ENCODE assay signal across 35 cellular contexts in the genomic region with DNA sequence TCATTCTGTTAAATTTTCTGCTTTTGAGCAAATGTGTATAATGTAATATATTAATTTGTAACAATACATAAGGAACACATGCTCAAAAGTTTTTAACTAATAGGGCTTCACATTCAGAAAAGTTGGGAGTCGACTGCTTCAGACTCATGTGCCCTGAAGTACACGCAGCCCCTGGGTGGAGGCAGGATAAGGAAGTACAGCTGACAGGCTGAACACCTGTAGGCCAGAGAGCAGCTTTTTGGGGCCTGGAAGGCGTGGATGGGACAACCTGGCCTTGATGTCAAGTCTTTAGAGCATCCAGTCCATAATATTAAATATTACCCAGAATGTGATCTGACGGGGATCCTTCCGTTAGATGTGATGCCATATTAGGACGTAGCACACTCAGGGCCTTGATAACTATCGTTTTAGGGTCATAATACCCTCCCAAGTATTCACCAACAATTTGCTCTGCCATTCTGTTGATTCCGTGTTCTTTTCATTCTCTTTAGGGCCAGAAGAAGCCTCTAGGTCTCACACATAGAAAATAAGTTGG.
"Had no signal": no experiment of that assay in that cellular context is flagged by ENCODE, and none has a peak within 500 bp of the region (broad histone marks: within the 10 kb centered on the region; RNA-seq: fewer than 3 reads in every experiment).

No MANE protein-coding gene starts in this region.

- DNase-seq: activated CD4-positive, alpha-beta memory T cell treated with anti-CD3 and anti-CD28 coated beads, Interleukin-2, amount 10 ng/mL, durations not matched to agents 7 days and 5 days; activated CD4-positive, alpha-beta T cell treated with anti-CD3 and anti-CD28 coated beads for 1 hour; activated CD4-positive, alpha-beta T cell treated with anti-CD3 and anti-CD28 coated beads for 36 hours; activated CD4-positive, alpha-beta T cell treated with anti-CD3 and anti-CD28 coated beads for 48 hours; activated CD4-positive, alpha-beta T cell treated with anti-CD3 and anti-CD28 coated beads, Interleukin-2, amount 10 ng/mL, durations not matched to agents 7 days and 5 days; activated CD4-positive, alpha-beta T cell treated with anti-CD3 and anti-CD28 coated beads, Interleukin-2, amount 50 U/mL, for 48 hours; activated CD4-positive, CD25-positive, alpha-beta regulatory T cell; activated CD8-positive, alpha-beta memory T cell treated with anti-CD3 and anti-CD28 coated beads for 24 hours; activated CD8-positive, alpha-beta memory T cell treated with anti-CD3 and anti-CD28 coated beads, Interleukin-2, amount 10 ng/mL, durations not matched to agents 7 days and 5 days; activated CD8-positive, alpha-beta memory T cell treated with anti-CD3 and anti-CD28 coated beads, Interleukin-2, amount 50 U/mL, for 48 hours; activated CD8-positive, alpha-beta T cell treated with anti-CD3 and anti-CD28 coated beads, Interleukin-2, amount 10 ng/mL, durations not matched to agents 7 days and 5 days; activated effector memory CD4-positive, alpha-beta T cell treated with Interleukin-2 at 50 U/mL for 16 hours; activated gamma-delta T cell; activated naive CD4-positive, alpha-beta T cell treated with anti-CD3 and anti-CD28 coated beads, Interleukin-2, amount 10 ng/mL, durations not matched to agents 7 days and 5 days; activated naive CD4-positive, alpha-beta T cell treated with Interleukin-2 at 50 U/mL for 16 hours; activated naive CD8-positive, alpha-beta T cell treated with anti-CD3 and anti-CD28 coated beads, Interleukin-2, amount 10 ng/mL, durations not matched to agents 7 days and 5 days; activated naive CD8-positive, alpha-beta T cell treated with anti-CD3 and anti-CD28 coated beads, Interleukin-2, amount 50 U/mL, for 24 hours; activated T-cell treated with anti-CD3 and anti-CD28 coated beads, Interleukin-2, amount 50 U/mL, for 24 hours; activated T-cell treated with anti-CD3 and anti-CD28 coated beads, Interleukin-2, amount 50 U/mL, for 48 hours; amygdala; anterior cingulate cortex; central memory CD4-positive, alpha-beta T cell; T-helper 1 cell; T-helper 2 cell; T-helper 9 cell had no signal

- H3K4me3 Mint-ChIP-seq: activated CD4-positive, alpha-beta memory T cell treated with anti-CD3 and anti-CD28 coated beads, Interleukin-2, amount 10 ng/mL, durations not matched to agents 7 days and 5 days; activated CD4-positive, alpha-beta T cell treated with anti-CD3 and anti-CD28 coated beads for 36 hours; activated CD4-positive, alpha-beta T cell treated with anti-CD3 and anti-CD28 coated beads, Interleukin-2, amount 10 ng/mL, durations not matched to agents 7 days and 5 days; activated CD8-positive, alpha-beta memory T cell treated with anti-CD3 and anti-CD28 coated beads, Interleukin-2, amount 10 ng/mL, durations not matched to agents 7 days and 5 days; activated CD8-positive, alpha-beta T cell treated with anti-CD3 and anti-CD28 coated beads, Interleukin-2, amount 10 ng/mL, durations not matched to agents 7 days and 5 days; activated naive CD4-positive, alpha-beta T cell treated with anti-CD3 and anti-CD28 coated beads, Interleukin-2, amount 10 ng/mL, durations not matched to agents 7 days and 5 days; activated naive CD4-positive, alpha-beta T cell treated with anti-CD3 and anti-CD28 coated beads, Interleukin-2, amount 50 U/mL, for 24 hours; activated naive CD8-positive, alpha-beta T cell; activated naive CD8-positive, alpha-beta T cell treated with anti-CD3 and anti-CD28 coated beads, Interleukin-2, amount 10 ng/mL, durations not matched to agents 7 days and 5 days; activated naive CD8-positive, alpha-beta T cell treated with anti-CD3 and anti-CD28 coated beads, Interleukin-2, amount 50 U/mL, for 24 hours; activated T-cell treated with anti-CD3 and anti-CD28 coated beads, Interleukin-2, amount 50 U/mL, for 24 hours; brain; T-helper 1 cell treated with Interleukin-12 subunit alpha and Interleukin-12 subunit beta and Interleukin-4 antibody, amounts not matched to agents 30 μg/mL and 1 μg/mL, for 36 hours; T-helper 2 cell treated with Interferon-gamma antibody and Interleukin-4, amounts not matched to agents 5 μg/mL and 100 μg/mL, for 36 hours had no signal

- FAIRE-seq: TTC549 had no signal

- H3K27ac Mint-ChIP-seq: activated CD4-positive, alpha-beta memory T cell treated with anti-CD3 and anti-CD28 coated beads, Interleukin-2, amount 10 ng/mL, durations not matched to agents 7 days and 5 days; activated CD4-positive, alpha-beta T cell treated with anti-CD3 and anti-CD28 coated beads for 36 hours; activated CD4-positive, alpha-beta T cell treated with anti-CD3 and anti-CD28 coated beads, Interleukin-2, amount 10 ng/mL, durations not matched to agents 7 days and 5 days; activated CD8-positive, alpha-beta memory T cell treated with anti-CD3 and anti-CD28 coated beads, Interleukin-2, amount 10 ng/mL, durations not matched to agents 7 days and 5 days; activated CD8-positive, alpha-beta T cell treated with anti-CD3 and anti-CD28 coated beads, Interleukin-2, amount 10 ng/mL, durations not matched to agents 7 days and 5 days; activated naive CD4-positive, alpha-beta T cell treated with anti-CD3 and anti-CD28 coated beads, Interleukin-2, amount 10 ng/mL, durations not matched to agents 7 days and 5 days; activated naive CD4-positive, alpha-beta T cell treated with anti-CD3 and anti-CD28 coated beads, Interleukin-2, amount 50 U/mL, for 24 hours; activated naive CD8-positive, alpha-beta T cell; activated naive CD8-positive, alpha-beta T cell treated with anti-CD3 and anti-CD28 coated beads, Interleukin-2, amount 10 ng/mL, durations not matched to agents 7 days and 5 days; activated naive CD8-positive, alpha-beta T cell treated with anti-CD3 and anti-CD28 coated beads, Interleukin-2, amount 50 U/mL, for 24 hours; activated T-cell treated with anti-CD3 and anti-CD28 coated beads, Interleukin-2, amount 50 U/mL, for 24 hours; activated T-helper 2 cell treated with anti-CD3 and anti-CD28 coated beads, Interferon-gamma antibody, Interleukin-2, Interleukin-4, amounts not matched to agents 10 μg/mL and 5 μg/mL and 100 μg/mL, durations not matched to agents 14 hours and 24 hours and 36 hours; T-helper 1 cell treated with Interleukin-12 subunit alpha and Interleukin-12 subunit beta and Interleukin-4 antibody, amounts not matched to agents 30 μg/mL and 1 μg/mL, for 36 hours; T-helper 2 cell treated with Interferon-gamma antibody and Interleukin-4, amounts not matched to agents 5 μg/mL and 100 μg/mL, for 36 hours had no signal

- H3K27me3 Mint-ChIP-seq: activated naive CD8-positive, alpha-beta T cell treated with anti-CD3 and anti-CD28 coated beads, Interleukin-2, amount 10 ng/mL, durations not matched to agents 7 days and 5 days had no signal

- H3K36me3 ChIP-seq: ascending aorta had no signal

- H3K36me3 Mint-ChIP-seq: activated CD8-positive, alpha-beta memory T cell treated with anti-CD3 and anti-CD28 coated beads, Interleukin-2, amount 10 ng/mL, durations not matched to agents 7 days and 5 days; activated naive CD4-positive, alpha-beta T cell treated with anti-CD3 and anti-CD28 coated beads, Interleukin-2, amount 10 ng/mL, durations not matched to agents 7 days and 5 days; activated naive CD4-positive, alpha-beta T cell treated with anti-CD3 and anti-CD28 coated beads, Interleukin-2, amount 50 U/mL, for 24 hours; activated naive CD8-positive, alpha-beta T cell; activated naive CD8-positive, alpha-beta T cell treated with anti-CD3 and anti-CD28 coated beads, Interleukin-2, amount 10 ng/mL, durations not matched to agents 7 days and 5 days; brain had no signal

- ATAC-seq: activated CD4-positive, alpha-beta T cell treated with anti-CD3 and anti-CD28 coated beads for 36 hours; activated CD4-positive, CD25-positive, alpha-beta regulatory T cell treated with anti-CD3 and anti-CD28 coated beads, Interleukin-2, amount 50 U/mL, for 24 hours; activated CD8-positive, alpha-beta memory T cell treated with anti-CD3 and anti-CD28 coated beads, Interleukin-2, amount 10 ng/mL, durations not matched to agents 7 days and 5 days; activated CD8-positive, alpha-beta T cell treated with anti-CD3 and anti-CD28 coated beads, Interleukin-2, amount 10 ng/mL, durations not matched to agents 7 days and 5 days; activated naive CD8-positive, alpha-beta T cell treated with anti-CD3 and anti-CD28 coated beads, Interleukin-2, amount 50 U/mL, for 24 hours had no signal

- H3K27ac ChIP-seq: VCaP had no signal

- H3K4me3 ChIP-seq: ascending aorta had no signal

- H3K27me3 ChIP-seq: ascending aorta had no signal

- H3K4me1 Mint-ChIP-seq: activated CD4-positive, alpha-beta memory T cell treated with anti-CD3 and anti-CD28 coated beads, Interleukin-2, amount 10 ng/mL, durations not matched to agents 7 days and 5 days; activated CD4-positive, alpha-beta T cell treated with anti-CD3 and anti-CD28 coated beads for 36 hours; activated CD4-positive, alpha-beta T cell treated with anti-CD3 and anti-CD28 coated beads, Interleukin-2, amount 10 ng/mL, durations not matched to agents 7 days and 5 days; activated CD8-positive, alpha-beta memory T cell treated with anti-CD3 and anti-CD28 coated beads, Interleukin-2, amount 10 ng/mL, durations not matched to agents 7 days and 5 days; activated naive CD4-positive, alpha-beta T cell treated with anti-CD3 and anti-CD28 coated beads, Interleukin-2, amount 10 ng/mL, durations not matched to agents 7 days and 5 days; activated naive CD4-positive, alpha-beta T cell treated with anti-CD3 and anti-CD28 coated beads, Interleukin-2, amount 50 U/mL, for 24 hours; activated naive CD8-positive, alpha-beta T cell treated with anti-CD3 and anti-CD28 coated beads, Interleukin-2, amount 10 ng/mL, durations not matched to agents 7 days and 5 days; activated naive CD8-positive, alpha-beta T cell treated with anti-CD3 and anti-CD28 coated beads, Interleukin-2, amount 50 U/mL, for 24 hours had no signal

- H3K9me3 ChIP-seq: ascending aorta had no signal

- H3K9me3 Mint-ChIP-seq: activated CD4-positive, alpha-beta memory T cell treated with anti-CD3 and anti-CD28 coated beads, Interleukin-2, amount 10 ng/mL, durations not matched to agents 7 days and 5 days; activated naive CD4-positive, alpha-beta T cell treated with anti-CD3 and anti-CD28 coated beads, Interleukin-2, amount 10 ng/mL, durations not matched to agents 7 days and 5 days; activated T-helper 2 cell treated with anti-CD3 and anti-CD28 coated beads, Interferon-gamma antibody, Interleukin-2, Interleukin-4, amounts not matched to agents 10 μg/mL and 5 μg/mL and 100 μg/mL, durations not matched to agents 14 hours and 24 hours and 36 hours; T-helper 1 cell treated with Interleukin-12 subunit alpha and Interleukin-12 subunit beta and Interleukin-4 antibody, amounts not matched to agents 30 μg/mL and 1 μg/mL, for 36 hours had no signal
